10 cellular contexts compared by ENCODE assay signal in the genomic region with DNA sequence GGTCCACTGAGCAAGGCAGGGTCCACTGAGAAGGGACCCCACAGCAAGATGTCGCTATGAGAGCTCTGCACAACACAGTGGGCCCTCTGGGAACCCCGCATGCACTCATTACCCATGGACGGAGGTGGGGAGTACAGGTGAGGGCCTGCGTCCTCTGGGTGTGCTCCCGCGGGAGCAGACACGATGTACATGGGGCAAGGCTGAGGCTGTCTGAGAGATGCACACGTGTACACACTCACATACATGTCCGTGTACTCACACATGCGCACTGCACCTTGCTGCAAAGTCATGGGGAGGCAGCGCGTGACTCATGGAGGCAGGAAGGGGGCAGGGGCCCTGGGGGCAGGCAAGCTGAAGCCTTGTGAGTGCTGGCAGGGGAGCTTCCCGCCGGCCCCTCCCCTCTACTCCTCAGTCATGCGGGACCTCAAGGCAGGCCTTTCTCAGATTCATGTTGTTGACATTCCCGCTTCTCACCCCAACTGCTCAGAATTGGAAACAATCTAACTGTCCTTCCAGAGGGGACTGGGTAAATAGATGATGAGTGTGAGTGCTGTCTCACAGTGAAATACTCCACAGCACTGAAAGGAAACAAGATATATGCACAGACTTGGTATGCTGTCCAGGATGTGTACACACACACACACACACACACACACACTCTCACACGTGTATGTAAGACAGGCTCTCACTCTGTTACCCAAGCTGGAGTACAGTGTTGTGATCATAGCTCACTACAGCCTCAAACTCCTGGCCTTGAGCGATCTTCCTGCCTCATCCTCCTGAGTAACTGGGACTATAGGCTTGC. TPM values are rescaled to one million over a fixed set of nuclear protein-coding genes. Genes with fewer than 3 reads are reported as not detected.
DNase-seq lines count a peak whose midpoint lies in the region; ATAC-seq and TF ChIP-seq lines count a peak whose summit lies in the region.
"Had no signal": no experiment of that assay in that cellular context is flagged by ENCODE, and none has a peak within 500 bp of the region (broad histone marks: within the 10 kb centered on the region; RNA-seq: fewer than 3 reads in every experiment).

No MANE protein-coding gene starts in this region.

- H2BK15ac ChIP-seq in neuronal stem cell (ENCODE audit: low read length) = peak overlapping the region; percentile 35

- H3K36me3 Mint-ChIP-seq in GM23338 (ENCODE audit: low read depth) = no peaks in the 10 kb centered on the region
- H3K36me3 Mint-ChIP-seq in effector memory CD8-positive, alpha-beta T cell (ENCODE audit: insufficient read depth) = no peaks in the 10 kb centered on the region
- H3K36me3 Mint-ChIP-seq in T-helper 2 cell treated with Interferon-gamma antibody and Interleukin-4, amounts not matched to agents 5 μg/mL and 100 μg/mL, for 36 hours (ENCODE audit: low read depth) = no peaks in the 10 kb centered on the region

- peak overlapping the region; percentile 95 for H2AFZ ChIP-seq in GM23338
- H2AFZ ChIP-seq in neuronal stem cell (ENCODE audit: low read length) = no peak overlapping the region

- no peaks in the 10 kb centered on the region for H3K79me2 ChIP-seq in GM23338 (replicated peaks; ENCODE audit: insufficient read depth)

- DNase-seq in GM23338 (ENCODE audit: low spot score) (peak; percentile 65), NCI-H2227 treated with DMSO at 0.1 percent for 48 hours (lab: John Stamatoyannopoulos, UW) (peak; percentile 31), neuronal stem cell (ENCODE audit: low spot score) (no peak), NOMO-1 (lab: John Stamatoyannopoulos, UW; ENCODE audit: unreplicated experiment in 2 of 2) (no peak), right atrium auricular region (ENCODE audit: low spot score) (no peak)
- peak in 2 of 3 experiments; percentile 66 to 71 for DNase-seq in effector memory CD8-positive, alpha-beta T cell
- DNase-seq in T-helper 2 cell treated with Interferon-gamma antibody and Interleukin-4, amounts not matched to agents 5 μg/mL and 100 μg/mL, for 36 hours (ENCODE audit: low spot score) = no peak

- peaks cover 14% of the 10 kb centered on the region; the same call in 1 of the 2 replicates for H3K4me1 ChIP-seq in GM23338 (ENCODE audit: insufficient read depth)
- peaks cover 5 to 17% of the 10 kb centered on the region in 2 donors for H3K4me1 ChIP-seq in neuronal stem cell (ENCODE audit: control insufficient read depth in 2 of 2, insufficient read depth in 1 of 2, low read depth in 1 of 2, low read length in 2 of 2)
- H3K4me1 ChIP-seq in right atrium auricular region = no peaks in the 10 kb centered on the region

- peak overlapping the region; percentile 17 for H3K4ac ChIP-seq in neuronal stem cell (ENCODE audit: low read length)

- H3K4me3 ChIP-seq in GM23338 (peak overlapping the region; percentile 26; the same call in 1 of the 2 replicates), neuronal stem cell (ENCODE audit: low read length in 2 of 2) (peak overlapping the region in 1 of 2 donors; percentile 3), right atrium auricular region (no peak overlapping the region)

- H3F3A ChIP-seq in GM23338 (replicated peaks; ENCODE audit: low read depth) = no peaks in the 10 kb centered on the region

- no peak overlapping the region for H4K91ac ChIP-seq in neuronal stem cell (ENCODE audit: low read depth, low read length, poor library complexity)

- H3K27ac ChIP-seq in GM23338 (ENCODE audit: low read depth) (no peak overlapping the region), neuronal stem cell (replicated peaks; ENCODE audit: low read length) (no peak overlapping the region), right atrium auricular region (no peak overlapping the region)
- H3K27ac ChIP-seq: neutrophil had no signal

- peak overlapping the region; percentile 46 for H3K9ac ChIP-seq in neuronal stem cell (ENCODE audit: low read depth, low read length, poor library complexity)

- TF ChIP-seq CTCF in GM23338 (conservative IDR thresholded peaks at IDR 0.05; ENCODE audit: low read depth in 2 of 2) (no peak), right atrium auricular region (IDR thresholded peaks at IDR 0.05) (no peak)

- H3K4me2 ChIP-seq in GM23338 (peak overlapping the region; percentile 60), neuronal stem cell (ENCODE audit: insufficient read depth, low read length, poor library complexity, severe bottlenecking) (no peak overlapping the region)

- no peaks in the 10 kb centered on the region for H4K20me1 ChIP-seq in GM23338 (replicated peaks; ENCODE audit: insufficient read depth)

- no peaks in the 10 kb centered on the region for H3K79me1 ChIP-seq in neuronal stem cell (ENCODE audit: low read depth, low read length)

- peak overlapping the region; percentile 76 for H2BK12ac ChIP-seq in neuronal stem cell (ENCODE audit: low read length)

- peak overlapping the region; percentile 29 for H2BK120ac ChIP-seq in neuronal stem cell (ENCODE audit: low read depth, low read length)

- H3K27ac Mint-ChIP-seq in GM23338 = peak overlapping the region; percentile 56
- peak overlapping the region in 1 of 2 donors; percentile 89 for H3K27ac Mint-ChIP-seq in effector memory CD8-positive, alpha-beta T cell
- H3K27ac Mint-ChIP-seq in T-helper 2 cell treated with Interferon-gamma antibody and Interleukin-4, amounts not matched to agents 5 μg/mL and 100 μg/mL, for 36 hours = no peak overlapping the region
- H3K27ac Mint-ChIP-seq: dendritic cell treated with granulocyte-macrophage colony-stimulating factor and Interleukin-4, amounts not matched to agents 40 ng/mL and 50 ng/mL, for 4 days had no signal

- H3K4me1 Mint-ChIP-seq in GM23338 = peaks cover 31% of the 10 kb centered on the region
- peaks cover 0 to 11% of the 10 kb centered on the region in 2 donors for H3K4me1 Mint-ChIP-seq in effector memory CD8-positive, alpha-beta T cell (ENCODE audit: low read depth in 2 of 2)
- H3K4me1 Mint-ChIP-seq in T-helper 2 cell treated with Interferon-gamma antibody and Interleukin-4, amounts not matched to agents 5 μg/mL and 100 μg/mL, for 36 hours (ENCODE audit: low read depth) = no peaks in the 10 kb centered on the region

- H3K18ac ChIP-seq in neuronal stem cell (ENCODE audit: low read length) = peak overlapping the region; percentile 93

- H3K9me2 ChIP-seq in GM23338 (ENCODE audit: insufficient read depth) = no peaks in the 10 kb centered on the region

- no peak overlapping the region for H4K8ac ChIP-seq in neuronal stem cell (ENCODE audit: low read depth, low read length)

- peaks cover 4% of the 10 kb centered on the region for H3K27me3 Mint-ChIP-seq in GM23338 (ENCODE audit: insufficient read depth, low read depth, poor library complexity)
- H3K27me3 Mint-ChIP-seq in effector memory CD8-positive, alpha-beta T cell = peaks cover 11% of the 10 kb centered on the region in 2 donors
- peaks cover 10% of the 10 kb centered on the region for H3K27me3 Mint-ChIP-seq in T-helper 2 cell treated with Interferon-gamma antibody and Interleukin-4, amounts not matched to agents 5 μg/mL and 100 μg/mL, for 36 hours (ENCODE audit: low read depth)

- H3K14ac ChIP-seq in neuronal stem cell (ENCODE audit: low read length) = peak overlapping the region; percentile 91

- H3K36me3 ChIP-seq in GM23338 (ENCODE audit: insufficient read depth) (no peaks in the 10 kb centered on the region), neuronal stem cell (replicated peaks in 1 of 2; ENCODE audit: control insufficient read depth in 2 of 2, insufficient read depth in 2 of 2, low read length in 2 of 2) (no peaks in the 10 kb centered on the region), right atrium auricular region (no peaks in the 10 kb centered on the region)
- H3K36me3 ChIP-seq: neutrophil had no signal

- H3K4me3 Mint-ChIP-seq in GM23338 = no peak overlapping the region
- peak overlapping the region in 1 of 2 donors; percentile 62 for H3K4me3 Mint-ChIP-seq in effector memory CD8-positive, alpha-beta T cell
- no peak overlapping the region for H3K4me3 Mint-ChIP-seq in T-helper 2 cell treated with Interferon-gamma antibody and Interleukin-4, amounts not matched to agents 5 μg/mL and 100 μg/mL, for 36 hours
- H3K4me3 Mint-ChIP-seq: dendritic cell treated with granulocyte-macrophage colony-stimulating factor and Interleukin-4, amounts not matched to agents 40 ng/mL and 50 ng/mL, for 4 days had no signal

- H3K27me3 ChIP-seq in GM23338 (ENCODE audit: insufficient read depth) (no peaks in the 10 kb centered on the region), neuronal stem cell (ENCODE audit: control insufficient read depth in 3 of 3, insufficient read depth in 3 of 3, low read depth in 1 of 3, low read length in 3 of 3) (peaks cover 0 to 6% (median 3%) of the 10 kb centered on the region in 3 experiments), right atrium auricular region (no peaks in the 10 kb centered on the region)

- peak overlapping the region; percentile 56 for H2AK5ac ChIP-seq in neuronal stem cell (ENCODE audit: low read depth, low read length)

- no peaks in the 10 kb centered on the region for H3K9me3 Mint-ChIP-seq in GM23338
- H3K9me3 Mint-ChIP-seq in effector memory CD8-positive, alpha-beta T cell = no peaks in the 10 kb centered on the region
- no peaks in the 10 kb centered on the region for H3K9me3 Mint-ChIP-seq in T-helper 2 cell treated with Interferon-gamma antibody and Interleukin-4, amounts not matched to agents 5 μg/mL and 100 μg/mL, for 36 hours
- H3K9me3 Mint-ChIP-seq: dendritic cell treated with granulocyte-macrophage colony-stimulating factor and Interleukin-4, amounts not matched to agents 40 ng/mL and 50 ng/mL, for 4 days had no signal

- H3K23ac ChIP-seq in neuronal stem cell (ENCODE audit: low read depth, low read length, poor library complexity) = peak overlapping the region; percentile 66

- WGBS in neuronal stem cell (ENCODE audit: extremely low coverage in 2 of 2, insufficient read length in 2 of 2, insufficient replicate concordance in 1 of 2), 2 donors = no CpG with 5 or more reads among the region's 18 CpGs

- ATAC-seq in GM23338 = peak; percentile 73
- peak; percentile 96 for ATAC-seq in effector memory CD8-positive, alpha-beta T cell (replicated peaks)
- no peak for ATAC-seq in HG03045 (IDR thresholded peaks at IDR 0.05; ENCODE audit: unreplicated experiment)

- H3K9me3 ChIP-seq in neuronal stem cell (replicated peaks in 1 of 2; ENCODE audit: control insufficient read depth in 2 of 2, insufficient read depth in 1 of 2, low read depth in 1 of 2, low read length in 2 of 2) (peaks cover 0 to 3% of the 10 kb centered on the region in 2 donors), right atrium auricular region (no peaks in the 10 kb centered on the region)
- H3K9me3 ChIP-seq: neutrophil had no signal

- no peak overlapping the region for H2BK5ac ChIP-seq in neuronal stem cell (ENCODE audit: low read length)

TF ChIP-seq in GM23338, 12 proteins besides CTCF, POLR2A, EP300 and RAD21 (continues in another document):
- TF ChIP-seq NANOG (IDR thresholded peaks at IDR 0.05; ENCODE audit: borderline replicate concordance) (no peak), CREB1 (CRISPR knock-in tag; IDR thresholded peaks at IDR 0.05; ENCODE audit: low read depth) (no peak)

RNA-seq across cellular contexts. Expression of a gene that starts 40.0 kb away (rescaled TPM):
- total RNA-seq in GM23338 (2014; rRNA removed; shearing (Covaris generic)) = 0.14 and 0.16 TPM in 2 replicates
- polyA plus RNA-seq in GM23338 (2016; fragmentation: Nextera tagmentation; extraction: Ambion mirVana) = 0.15 TPM in 1 of 2 replicates, not detected in the other
- under 0.01 TPM for polyA plus RNA-seq in neuronal stem cell (2013, experiment 1 of 2)
- polyA plus RNA-seq in neuronal stem cell (2013, experiment 2 of 2) = 0.01 TPM
- 1 to 10 TPM; 1.3 to 3.2 TPM for total RNA-seq in right atrium auricular region

Comparison
In these comparisons a context has a peak if more than half of its experiments do, and no peak if none do; other contexts are left out.
1. DNase-seq: peak in GM23338 (single experiment), NCI-H2227 treated with DMSO at 0.1 percent for 48 hours (single experiment) and effector memory CD8-positive, alpha-beta T cell (2 of 3); none in neuronal stem cell (single experiment), NOMO-1 (0 of 2), T-helper 2 cell treated with Interferon-gamma antibody and Interleukin-4, amounts not matched to agents 5 μg/mL and 100 μg/mL, for 36 hours (single experiment) and right atrium auricular region (single experiment).